ENCODE assay signal across 8 cellular contexts in the genomic region with DNA sequence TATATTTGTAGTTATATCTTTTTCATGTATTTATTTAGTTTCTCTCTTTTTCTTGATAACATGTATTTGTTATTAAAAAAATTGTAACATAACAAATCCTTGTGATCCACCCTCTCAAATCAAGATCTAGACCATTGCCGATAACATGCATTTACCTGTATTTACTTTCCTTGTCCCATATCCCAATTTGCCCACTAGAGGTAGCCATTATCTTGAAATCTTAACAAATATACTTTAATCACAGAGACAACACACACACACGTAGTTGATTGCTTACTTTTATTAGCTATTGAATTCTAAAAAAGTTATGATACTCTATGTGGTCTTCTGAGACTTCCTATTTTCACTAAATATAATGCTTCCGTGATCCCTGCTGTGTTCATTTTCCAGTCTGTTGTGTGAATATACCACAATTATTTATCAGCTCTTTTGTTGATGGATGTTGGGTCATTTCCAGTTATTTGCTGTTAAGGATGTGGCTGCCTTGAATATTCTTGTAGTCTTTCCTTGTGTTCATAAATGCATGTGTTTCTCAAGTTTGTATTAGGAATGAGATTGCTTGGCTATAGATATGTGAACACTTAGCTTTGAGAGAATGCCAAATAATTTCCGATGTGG. TPM values are rescaled to one million over a fixed set of nuclear protein-coding genes. Genes with fewer than 3 reads are reported as not detected.
DNase-seq lines count a peak whose midpoint lies in the region; ATAC-seq, FAIRE-seq and TF ChIP-seq lines count a peak whose summit lies in the region.

No MANE protein-coding gene starts in this region.

- FAIRE-seq in GM12892 (lab: Jason Lieb, UNC), result no peak

- DNase-seq in CD4-positive, alpha-beta T cell, result no peak
- peak; percentile 14 for DNase-seq in HuH-7.5 (ENCODE audit: low spot score)
- DNase-seq in kidney tubule cell (ENCODE audit: low spot score), result peak; percentile 36
- DNase-seq in GM12892 (ENCODE audit: insufficient read length), result no peak
- no peak for DNase-seq in activated CD4-positive, alpha-beta T cell treated with anti-CD3 and anti-CD28 coated beads, Interleukin-2, amount 50 U/mL, for 4 hours
- no peak for DNase-seq in activated T-helper 1 cell treated with anti-CD3 and anti-CD28 coated beads, Interleukin-12 subunit alpha, Interleukin-12 subunit beta, Interleukin-2, Interleukin-4 antibody, amounts not matched to agents 30 ng/mL and 10 ng/mL and 1 ng/mL, durations not matched to agents 14 hours and 24 hours and 36 hours (ENCODE audit: low spot score)
- DNase-seq in activated CD8-positive, alpha-beta memory T cell treated with anti-CD3 and anti-CD28 coated beads for 24 hours, result no peak

- peak; percentile 72 for TF ChIP-seq CTCF in CD4-positive, alpha-beta T cell (IDR thresholded peaks at IDR 0.05)
- TF ChIP-seq CTCF in WI38 (IDR thresholded peaks at IDR 0.05; ENCODE audit: low read depth, low read length), result peak; percentile 20; the same call in 1 of the 2 replicates

- H3K9me3 ChIP-seq in CD4-positive, alpha-beta T cell (ENCODE audit: control insufficient read depth, low read length), result no peaks in the 10 kb centered on the region

- H3K27ac Mint-ChIP-seq in CD4-positive, alpha-beta T cell, result no peak overlapping the region
- no peak overlapping the region for H3K27ac Mint-ChIP-seq in activated T-helper 1 cell treated with anti-CD3 and anti-CD28 coated beads, Interleukin-12 subunit alpha, Interleukin-12 subunit beta, Interleukin-2, Interleukin-4 antibody, amounts not matched to agents 30 ng/mL and 10 ng/mL and 1 ng/mL, durations not matched to agents 14 hours and 24 hours and 36 hours

- ATAC-seq in CD4-positive, alpha-beta T cell (ENCODE audit: poor library complexity), result no peak

- no peak overlapping the region for H3K27ac ChIP-seq in CD4-positive, alpha-beta T cell (ENCODE audit: low read depth, low read length)

- no peaks in the 10 kb centered on the region for H3K27me3 Mint-ChIP-seq in CD4-positive, alpha-beta T cell
- no peaks in the 10 kb centered on the region for H3K27me3 Mint-ChIP-seq in activated T-helper 1 cell treated with anti-CD3 and anti-CD28 coated beads, Interleukin-12 subunit alpha, Interleukin-12 subunit beta, Interleukin-2, Interleukin-4 antibody, amounts not matched to agents 30 ng/mL and 10 ng/mL and 1 ng/mL, durations not matched to agents 14 hours and 24 hours and 36 hours (ENCODE audit: insufficient read depth)

- no peak overlapping the region for H3K4me3 Mint-ChIP-seq in CD4-positive, alpha-beta T cell
- H3K4me3 Mint-ChIP-seq in activated T-helper 1 cell treated with anti-CD3 and anti-CD28 coated beads, Interleukin-12 subunit alpha, Interleukin-12 subunit beta, Interleukin-2, Interleukin-4 antibody, amounts not matched to agents 30 ng/mL and 10 ng/mL and 1 ng/mL, durations not matched to agents 14 hours and 24 hours and 36 hours, result no peak overlapping the region

- H3K36me3 Mint-ChIP-seq in CD4-positive, alpha-beta T cell (ENCODE audit: low read depth), result no peaks in the 10 kb centered on the region
- no peaks in the 10 kb centered on the region for H3K36me3 Mint-ChIP-seq in activated T-helper 1 cell treated with anti-CD3 and anti-CD28 coated beads, Interleukin-12 subunit alpha, Interleukin-12 subunit beta, Interleukin-2, Interleukin-4 antibody, amounts not matched to agents 30 ng/mL and 10 ng/mL and 1 ng/mL, durations not matched to agents 14 hours and 24 hours and 36 hours (ENCODE audit: low read depth)

- CTCF ChIA-PET in CD4-positive, alpha-beta T cell (lab: Charles Lee), result interaction anchor here (1.1 to 1.3 kb wide), 2 partner anchors 33 to 44 kb away, joined by 4 to 5 read pairs; no protein-coding TSS in a partner anchor

- POLR2A ChIA-PET in CD4-positive, alpha-beta T cell (lab: Charles Lee), result interaction anchor here (0.8 kb wide), 1 partner anchor 33 kb away, joined by 3 read pairs; no protein-coding TSS in a partner anchor

- no peak for TF ChIP-seq POLR2A in GM12892 (IDR thresholded peaks at IDR 0.05; ENCODE audit: low read depth, low read length)

- no peak overlapping the region for H3K4me3 ChIP-seq in WI38 (ENCODE audit: low read depth, low read length)

- H3K9me3 Mint-ChIP-seq in CD4-positive, alpha-beta T cell, result no peaks in the 10 kb centered on the region
- no peaks in the 10 kb centered on the region for H3K9me3 Mint-ChIP-seq in activated T-helper 1 cell treated with anti-CD3 and anti-CD28 coated beads, Interleukin-12 subunit alpha, Interleukin-12 subunit beta, Interleukin-2, Interleukin-4 antibody, amounts not matched to agents 30 ng/mL and 10 ng/mL and 1 ng/mL, durations not matched to agents 14 hours and 24 hours and 36 hours

- no peaks in the 10 kb centered on the region for H3K27me3 ChIP-seq in CD4-positive, alpha-beta T cell (ENCODE audit: control insufficient read depth, insufficient read depth, low read length)

- intact Hi-C loops in CD4-positive, alpha-beta T cell (cut with DNase I, micrococcal nuclease), result loop anchor here (2.0 to 5.0 kb wide), 2 partner anchors 235 to 236 kb away; a partner anchor contains a TSS
- intact Hi-C loops in activated T-helper 1 cell treated with anti-CD3 and anti-CD28 coated beads, Interleukin-12 subunit alpha, Interleukin-12 subunit beta, Interleukin-2, Interleukin-4 antibody, amounts not matched to agents 30 ng/mL and 10 ng/mL and 1 ng/mL, durations not matched to agents 14 hours and 24 hours and 36 hours (cut with micrococcal nuclease), result loop anchor here (1.0 kb wide), 2 partner anchors 33 to 236 kb away; no protein-coding TSS in a partner anchor

- H3K4me1 Mint-ChIP-seq in CD4-positive, alpha-beta T cell (ENCODE audit: low read depth), result no peaks in the 10 kb centered on the region
- no peaks in the 10 kb centered on the region for H3K4me1 Mint-ChIP-seq in activated T-helper 1 cell treated with anti-CD3 and anti-CD28 coated beads, Interleukin-12 subunit alpha, Interleukin-12 subunit beta, Interleukin-2, Interleukin-4 antibody, amounts not matched to agents 30 ng/mL and 10 ng/mL and 1 ng/mL, durations not matched to agents 14 hours and 24 hours and 36 hours (ENCODE audit: low read depth)

RNA-seq across cellular contexts. Expression of a gene that starts 31.3 kb away (rescaled TPM):
- total RNA-seq in CD4-positive, alpha-beta T cell, result 100 to 1,000 TPM; 106 to 110 TPM
- polyA plus RNA-seq in GM12892 (2012; ENCODE audit: missing spikeins), result 53.2 TPM
- total RNA-seq in activated T-helper 1 cell treated with anti-CD3 and anti-CD28 coated beads, Interleukin-12 subunit alpha, Interleukin-12 subunit beta, Interleukin-2, Interleukin-4 antibody, amounts not matched to agents 30 ng/mL and 10 ng/mL and 1 ng/mL, durations not matched to agents 14 hours and 24 hours and 36 hours, result 60.9 and 65.1 TPM in 2 replicates

Comparison
In these comparisons a context has a peak if more than half of its experiments do, and no peak if none do; other contexts are left out.
1. DNase-seq: peak in HuH-7.5 (single experiment) and kidney tubule cell (single experiment); none in CD4-positive, alpha-beta T cell (0 of 10), GM12892 (single experiment), activated CD4-positive, alpha-beta T cell treated with anti-CD3 and anti-CD28 coated beads, Interleukin-2, amount 50 U/mL, for 4 hours (0 of 2), activated T-helper 1 cell treated with anti-CD3 and anti-CD28 coated beads, Interleukin-12 subunit alpha, Interleukin-12 subunit beta, Interleukin-2, Interleukin-4 antibody, amounts not matched to agents 30 ng/mL and 10 ng/mL and 1 ng/mL, durations not matched to agents 14 hours and 24 hours and 36 hours (single experiment) and activated CD8-positive, alpha-beta memory T cell treated with anti-CD3 and anti-CD28 coated beads for 24 hours (single experiment).